In genomic region chr10:23514321-23514720, GRCh38 we compare ENCODE assay signal across 1 cellular context.
TF ChIP-seq lines count a peak whose summit lies in the region.

No MANE protein-coding gene starts in this region.

TF ChIP-seq in SK-N-SH, 30 proteins besides CTCF, POLR2A, EP300 and RAD21 (continued from another document):
- 0 out of 2 replicates have a peak, but pooled peaks have one; percentile 16 for TF ChIP-seq FOSL2 (IDR thresholded peaks at IDR 0.05; ENCODE audit: borderline replicate concordance, low read depth)
